In the genomic region with DNA sequence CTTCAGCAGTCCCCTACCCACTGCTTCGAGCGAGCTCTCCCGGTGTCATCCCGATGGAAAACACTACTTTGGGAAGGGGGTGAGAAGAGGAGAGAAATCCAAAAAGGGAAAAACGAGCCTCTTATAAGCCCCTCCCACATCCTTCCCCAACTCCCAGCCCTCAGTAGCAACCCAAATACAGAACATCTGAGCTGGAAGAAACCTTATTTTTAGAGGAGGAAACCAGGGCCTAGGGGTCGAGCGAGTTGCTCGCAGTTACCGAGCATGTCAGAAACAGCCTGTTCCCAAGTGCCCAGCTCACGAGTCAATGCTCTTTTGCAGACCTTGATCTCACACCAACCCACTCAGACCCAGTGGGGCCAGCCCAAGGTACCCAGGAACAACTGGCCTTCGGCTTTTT, we compare ENCODE assay signal across 16 cellular contexts. TPM values are rescaled to one million over a fixed set of nuclear protein-coding genes. Genes with fewer than 3 reads are reported as not detected.
DNase-seq lines count a peak whose midpoint lies in the region; ATAC-seq, FAIRE-seq and TF ChIP-seq lines count a peak whose summit lies in the region.
"Had no signal": no experiment of that assay in that cellular context is flagged by ENCODE, and none has a peak within 500 bp of the region (broad histone marks: within the 10 kb centered on the region; RNA-seq: fewer than 3 reads in every experiment).

No MANE protein-coding gene starts in this region.

- H3K23me2 ChIP-seq in H1 (ENCODE audit: low read depth, low read length), result peaks cover 2% of the 10 kb centered on the region; the same call in 1 of the 2 replicates

- no peaks in the 10 kb centered on the region for H3K27me3 ChIP-seq in BLaER1
- H3K27me3 ChIP-seq in H1 (replicated peaks in 1 of 4; ENCODE audit: control insufficient read depth in 3 of 4, extremely low read depth in 1 of 4, insufficient read depth in 3 of 4, low read length in 3 of 4), result no peaks in the 10 kb centered on the region
- H3K27me3 ChIP-seq in naive thymus-derived CD4-positive, alpha-beta T cell (ENCODE audit: control insufficient read depth in 2 of 2, insufficient read depth in 2 of 2, low read length in 2 of 2), result no peaks in the 10 kb centered on the region
- H3K27me3 ChIP-seq: SJCRH30 had no signal

- peaks cover 22 to 23% of the 10 kb centered on the region in 2 donors for H3K4me1 Mint-ChIP-seq in stimulated activated naive B cell treated with anti-CD40 and anti-IgM and Interleukin-4, amounts not matched to agents 10 μg/mL and 1 μg/mL and 100 μg/mL, for 72 hours
- H3K4me1 Mint-ChIP-seq in activated CD4-positive, alpha-beta T cell treated with anti-CD3 and anti-CD28 coated beads, Interleukin-2, amount 10 ng/mL, durations not matched to agents 7 days and 5 days, result no peaks in the 10 kb centered on the region
- no peaks in the 10 kb centered on the region for H3K4me1 Mint-ChIP-seq in naive thymus-derived CD4-positive, alpha-beta T cell

- H2BK15ac ChIP-seq in H1 (ENCODE audit: low read length), result no peak overlapping the region

- H4K5ac ChIP-seq in H1 (ENCODE audit: insufficient read length, low read depth, low read length), result no peak overlapping the region

- H3K27ac ChIP-seq in BLaER1 (peak overlapping the region; percentile 32; the same call in 1 of the 2 replicates), H1 (ENCODE audit: low read depth, low read length) (no peak overlapping the region)
- H3K27ac ChIP-seq in naive thymus-derived CD4-positive, alpha-beta T cell (ENCODE audit: low read depth, low read length), result no peak overlapping the region
- H3K27ac ChIP-seq: C4-2B, SJCRH30 had no signal

- H3K36me3 ChIP-seq in BLaER1 (no peaks in the 10 kb centered on the region), H1 (ENCODE audit: control insufficient read depth in 2 of 4, insufficient read depth in 4 of 4, low read length in 3 of 4) (peaks cover 0 to 10% (median 1%) of the 10 kb centered on the region in 4 experiments; a peak in 2 of 8 replicates)
- H3K36me3 ChIP-seq in naive thymus-derived CD4-positive, alpha-beta T cell (ENCODE audit: control insufficient read depth in 2 of 3, insufficient read depth in 3 of 3, low read length in 3 of 3), result no peaks in the 10 kb centered on the region
- H3K36me3 ChIP-seq: SJCRH30 had no signal

- no peak for DNase-seq in H1 (ENCODE audit: low read depth in 1 of 2, low spot score in 2 of 2)
- DNase-seq in left ventricle myocardium superior, result no peak
- DNase-seq in stimulated activated naive B cell treated with anti-CD40 and anti-IgM and Interleukin-4, amounts not matched to agents 10 μg/mL and 1 μg/mL and 100 μg/mL, for 72 hours, result no peak
- no peak for DNase-seq in SIG-M5 treated with dmso at 0.1 percent for 504 hours (lab: John Stamatoyannopoulos, UW; ENCODE audit: unreplicated experiment)
- no peak for DNase-seq in activated CD4-positive, alpha-beta T cell treated with anti-CD3 and anti-CD28 coated beads, Interleukin-2, amount 10 ng/mL, durations not matched to agents 7 days and 5 days
- DNase-seq in NCI-H1417 (lab: John Stamatoyannopoulos, UW), result no peak
- DNase-seq in naive thymus-derived CD4-positive, alpha-beta T cell, result no peak
- DNase-seq: EL, H7, MV-4-11, NCI-H1436, NCI-H2029 treated with DMSO at 0.1 percent for 48 hours, NCI-H510A, SJCRH30 had no signal

- no peak overlapping the region for H3K4ac ChIP-seq in H1 (replicated peaks; ENCODE audit: insufficient read length, low read depth, low read length)

- FAIRE-seq in H1 (lab: Jason Lieb, UNC), result no peak

- no peak overlapping the region for H4K91ac ChIP-seq in H1 (replicated peaks; ENCODE audit: insufficient read length, low read length)

- H3K36me3 Mint-ChIP-seq in stimulated activated naive B cell treated with anti-CD40 and anti-IgM and Interleukin-4, amounts not matched to agents 10 μg/mL and 1 μg/mL and 100 μg/mL, for 72 hours, result no peaks in the 10 kb centered on the region
- no peaks in the 10 kb centered on the region for H3K36me3 Mint-ChIP-seq in activated CD4-positive, alpha-beta T cell treated with anti-CD3 and anti-CD28 coated beads, Interleukin-2, amount 10 ng/mL, durations not matched to agents 7 days and 5 days (ENCODE audit: low read depth)
- H3K36me3 Mint-ChIP-seq in naive thymus-derived CD4-positive, alpha-beta T cell, result no peaks in the 10 kb centered on the region

- 91% methylated on average over 11 of the region's 11 CpGs; no CpG with 5 or more reads in 1 of the 2 experiments for WGBS in H1 (ENCODE audit: extremely low coverage in 1 of 2, insufficient coverage in 1 of 2, insufficient read length in 1 of 2, insufficient replicate concordance in 2 of 2, low coverage in 1 of 2, low lambda C conversion rate in 2 of 2, missing lambda C conversion rate in 1 of 2), 2 experiments

- no peak overlapping the region for H3K4me3 Mint-ChIP-seq in stimulated activated naive B cell treated with anti-CD40 and anti-IgM and Interleukin-4, amounts not matched to agents 10 μg/mL and 1 μg/mL and 100 μg/mL, for 72 hours
- H3K4me3 Mint-ChIP-seq in activated CD4-positive, alpha-beta T cell treated with anti-CD3 and anti-CD28 coated beads, Interleukin-2, amount 10 ng/mL, durations not matched to agents 7 days and 5 days, result no peak overlapping the region
- no peak overlapping the region for H3K4me3 Mint-ChIP-seq in naive thymus-derived CD4-positive, alpha-beta T cell

- H3K4me2 ChIP-seq in BLaER1 (peak overlapping the region; percentile 56), H1 (ENCODE audit: insufficient read depth in 1 of 2, low read depth in 2 of 2, low read length in 2 of 2) (no peak overlapping the region)

- no peak overlapping the region for H3K14ac ChIP-seq in H1 (ENCODE audit: insufficient read length)

- H3K79me2 ChIP-seq in H1 (ENCODE audit: control insufficient read depth in 1 of 2, insufficient read depth in 2 of 2, low read length in 2 of 2), result peaks cover 65 to 99% of the 10 kb centered on the region in 2 experiments

- H3K4me3 ChIP-seq in BLaER1 (no peak overlapping the region), H1 (ENCODE audit: extremely low read depth in 1 of 4, insufficient read depth in 2 of 4, low read depth in 3 of 4, low read length in 4 of 4) (no peak overlapping the region)
- no peak overlapping the region for H3K4me3 ChIP-seq in naive thymus-derived CD4-positive, alpha-beta T cell (ENCODE audit: low read length)
- H3K4me3 ChIP-seq: SJCRH30 had no signal

- peaks cover 30% of the 10 kb centered on the region for H3K79me1 ChIP-seq in H1 (ENCODE audit: low read depth, low read length)

- TF ChIP-seq RAD21 in H1 (IDR thresholded peaks at IDR 0.05 in 1 of 2, conservative IDR thresholded peaks at IDR 0.05 in 1 of 2; ENCODE audit: low read depth in 2 of 2, low read length in 2 of 2), result no peak

- H3K9me3 ChIP-seq in BLaER1 (no peaks in the 10 kb centered on the region), H1 (ENCODE audit: insufficient read depth in 2 of 2, low read depth in 1 of 2, low read length in 1 of 2) (no peaks in the 10 kb centered on the region)
- no peaks in the 10 kb centered on the region for H3K9me3 ChIP-seq in naive thymus-derived CD4-positive, alpha-beta T cell (ENCODE audit: control insufficient read depth in 2 of 3, low read length in 3 of 3)
- H3K9me3 ChIP-seq: SJCRH30 had no signal

- no peaks in the 10 kb centered on the region for H4K20me1 ChIP-seq in BLaER1
- peaks cover 36 to 51% of the 10 kb centered on the region in 2 experiments for H4K20me1 ChIP-seq in H1 (replicated peaks in 1 of 2; ENCODE audit: control insufficient read depth in 1 of 2, insufficient read depth in 2 of 2, low read length in 2 of 2)

- peak; percentile 25 for ATAC-seq in left ventricle myocardium superior
- ATAC-seq in stimulated activated naive B cell treated with anti-CD40 and anti-IgM and Interleukin-4, amounts not matched to agents 10 μg/mL and 1 μg/mL and 100 μg/mL, for 72 hours (replicated peaks), result no peak
- ATAC-seq in naive thymus-derived CD4-positive, alpha-beta T cell, result no peak

- no peak overlapping the region for H2AK5ac ChIP-seq in H1 (ENCODE audit: low read depth, low read length)

- H2BK5ac ChIP-seq in H1 (ENCODE audit: low read depth, low read length), result peak overlapping the region; percentile 75

- TF ChIP-seq CTCF in H1 (IDR thresholded peaks at IDR 0.05; ENCODE audit: control extremely low read depth in 1 of 3, insufficient read depth in 1 of 3, low read depth in 1 of 3, low read length in 3 of 3), result no peak

- no peak for TF ChIP-seq EP300 in H1 (IDR thresholded peaks at IDR 0.05; ENCODE audit: borderline replicate concordance in 1 of 2, low read depth in 2 of 2, low read length in 2 of 2)

- no peak overlapping the region for H4K8ac ChIP-seq in H1 (ENCODE audit: extremely low read depth, insufficient read depth, low read length)

- H3K56ac ChIP-seq in H1 (replicated peaks; ENCODE audit: insufficient read length, low read depth, low read length), result no peak overlapping the region

- H3K4me1 ChIP-seq in BLaER1, result peaks cover 79% of the 10 kb centered on the region
- peaks cover 0 to 29% (median 14%) of the 10 kb centered on the region in 4 experiments; a peak in 5 of 7 replicates for H3K4me1 ChIP-seq in H1 (replicated peaks in 1 of 4; ENCODE audit: control insufficient read depth in 3 of 4, insufficient read depth in 4 of 4, low read length in 3 of 4)
- H3K4me1 ChIP-seq in naive thymus-derived CD4-positive, alpha-beta T cell (ENCODE audit: control insufficient read depth in 2 of 2, insufficient read depth in 2 of 2, low read length in 2 of 2), result no peaks in the 10 kb centered on the region
- H3K4me1 ChIP-seq: SJCRH30 had no signal

- no peak overlapping the region for H2BK20ac ChIP-seq in H1 (ENCODE audit: low read length)

- no peak overlapping the region for H2AFZ ChIP-seq in H1 (ENCODE audit: low read length)

- H2BK12ac ChIP-seq in H1 (ENCODE audit: low read depth, low read length), result peak overlapping the region; percentile 55; the same call in 1 of the 2 replicates

- intact Hi-C loops in left ventricle myocardium superior (cut with micrococcal nuclease), result no loop called here
- intact Hi-C loops in naive thymus-derived CD4-positive, alpha-beta T cell (cut with micrococcal nuclease), result no loop called here

- H3K9ac ChIP-seq in BLaER1, result no peak overlapping the region; the same call in 1 of the 2 replicates
- no peak overlapping the region for H3K9ac ChIP-seq in H1 (replicated peaks in 1 of 4; ENCODE audit: extremely low read depth in 1 of 4, low read depth in 3 of 4, low read length in 3 of 4)

- no peaks in the 10 kb centered on the region for H3K27me3 Mint-ChIP-seq in stimulated activated naive B cell treated with anti-CD40 and anti-IgM and Interleukin-4, amounts not matched to agents 10 μg/mL and 1 μg/mL and 100 μg/mL, for 72 hours
- H3K27me3 Mint-ChIP-seq in activated CD4-positive, alpha-beta T cell treated with anti-CD3 and anti-CD28 coated beads, Interleukin-2, amount 10 ng/mL, durations not matched to agents 7 days and 5 days, result no peaks in the 10 kb centered on the region
- H3K27me3 Mint-ChIP-seq in naive thymus-derived CD4-positive, alpha-beta T cell, result peaks cover 0 to 3% (median 0%) of the 10 kb centered on the region in 5 donors

- no peak overlapping the region for H3K23ac ChIP-seq in H1 (ENCODE audit: insufficient read length)

- CTCF ChIA-PET in H1 (lab: Charles Lee; ENCODE audit: partially characterized antibody), result interaction anchor here (1.0 to 46.3 kb wide), 8 partner anchors 11 to 74 kb away, joined by 3 to 883 read pairs (median 4); no protein-coding TSS in a partner anchor
- CTCF ChIA-PET in activated CD4-positive, alpha-beta T cell treated with anti-CD3 and anti-CD28 coated beads, Interleukin-2, amount 10 ng/mL, durations not matched to agents 7 days and 5 days (lab: Charles Lee), result interaction anchor here (0.5 kb wide), 1 partner anchor 9 kb away, joined by 3 read pairs; no protein-coding TSS in a partner anchor
- CTCF ChIA-PET in naive thymus-derived CD4-positive, alpha-beta T cell (lab: Charles Lee), result interaction anchor here (0.7 kb wide), 1 partner anchor 23 kb away, joined by 3 read pairs; no protein-coding TSS in a partner anchor

- H2BK120ac ChIP-seq in H1 (replicated peaks; ENCODE audit: low read depth, low read length), result no peak overlapping the region

- no peak overlapping the region; the same call in 1 of the 2 replicates for H3K18ac ChIP-seq in H1 (ENCODE audit: extremely low read depth, low read length)

- H3K9me3 Mint-ChIP-seq in stimulated activated naive B cell treated with anti-CD40 and anti-IgM and Interleukin-4, amounts not matched to agents 10 μg/mL and 1 μg/mL and 100 μg/mL, for 72 hours, result no peaks in the 10 kb centered on the region
- H3K9me3 Mint-ChIP-seq in activated CD4-positive, alpha-beta T cell treated with anti-CD3 and anti-CD28 coated beads, Interleukin-2, amount 10 ng/mL, durations not matched to agents 7 days and 5 days, result no peaks in the 10 kb centered on the region
- H3K9me3 Mint-ChIP-seq in naive thymus-derived CD4-positive, alpha-beta T cell, result no peaks in the 10 kb centered on the region

- no peak for TF ChIP-seq POLR2A in H1 (IDR thresholded peaks at IDR 0.05; ENCODE audit: control extremely low read depth in 1 of 2, low read depth in 2 of 2, low read length in 2 of 2)

- POLR2A ChIA-PET in H1 (lab: Charles Lee; ENCODE audit: partially characterized antibody), result interaction anchor here (0.9 to 6.1 kb wide), 15 partner anchors 9 to 83 kb away, joined by 3 to 51 read pairs (median 5); a partner anchor contains a TSS
- POLR2A ChIA-PET in activated CD4-positive, alpha-beta T cell treated with anti-CD3 and anti-CD28 coated beads, Interleukin-2, amount 10 ng/mL, durations not matched to agents 7 days and 5 days (lab: Charles Lee), result no interaction called here
- POLR2A ChIA-PET in naive thymus-derived CD4-positive, alpha-beta T cell (lab: Charles Lee), result no interaction called here

- H3K27ac Mint-ChIP-seq in stimulated activated naive B cell treated with anti-CD40 and anti-IgM and Interleukin-4, amounts not matched to agents 10 μg/mL and 1 μg/mL and 100 μg/mL, for 72 hours, result peak overlapping the region; percentile 47
- no peak overlapping the region for H3K27ac Mint-ChIP-seq in activated CD4-positive, alpha-beta T cell treated with anti-CD3 and anti-CD28 coated beads, Interleukin-2, amount 10 ng/mL, durations not matched to agents 7 days and 5 days
- H3K27ac Mint-ChIP-seq in naive thymus-derived CD4-positive, alpha-beta T cell, result no peak overlapping the region

RNA-seq across cellular contexts. Expression of a gene that starts 14.2 kb away (rescaled TPM):
- total RNA-seq in H1 (2021; fragmentation: NEBNext Ultra II Directional; extraction: Animal tissue kit (Norgen Biotek cat#: 25700)), result 238 and 243 TPM in 2 replicates
- polyA plus RNA-seq in H1 (2011; rRNA removed), result 55.8 and 104 TPM in 2 replicates
- polyA plus RNA-seq in H1 (2011; cell fraction: cytosol; rRNA removed), result 31.2 TPM
- 88.9 TPM for polyA plus RNA-seq in H1 (2011; cell fraction: nucleus; rRNA removed)
- 145 to 173 TPM (median 167 TPM) in 4 replicates for polyA plus RNA-seq in H1 (2012, experiment 1 of 2)
- polyA plus RNA-seq in H1 (2012, experiment 2 of 2), result 212 TPM
- polyA plus RNA-seq in H1 (2013, experiment 1 of 2), result 218 TPM
- 220 TPM for polyA plus RNA-seq in H1 (2013, experiment 2 of 2)
- 28.4 and 38.8 TPM in 2 replicates for polyA minus RNA-seq in H1 (2011; rRNA and poly(A)+ RNA removed)
- 90.8 TPM for polyA minus RNA-seq in H1 (2011; cell fraction: cytosol; rRNA and poly(A)+ RNA removed)
- polyA minus RNA-seq in H1 (2011; cell fraction: nucleus; rRNA and poly(A)+ RNA removed), result 44.7 TPM
- total RNA-seq in left ventricle myocardium superior, result 213 TPM
- total RNA-seq in activated CD4-positive, alpha-beta T cell treated with anti-CD3 and anti-CD28 coated beads, Interleukin-2, amount 10 ng/mL, durations not matched to agents 7 days and 5 days, result under 1 TPM in 1 of 2 experiments, not detected in 1; 0.10 TPM
- total RNA-seq in naive thymus-derived CD4-positive, alpha-beta T cell, result 1 to 10 TPM in 1 of 5 experiments, not detected in 4; 1.2 TPM
- polyA plus RNA-seq in naive thymus-derived CD4-positive, alpha-beta T cell, result not detected

Comparison
In these comparisons a context has a peak if more than half of its experiments do, and no peak if none do; other contexts are left out.
1. RNA of a gene that starts 14.2 kb away (total RNA-seq): 238 to 243 TPM in H1 and 213 TPM in left ventricle myocardium superior (single experiment); 0.10 TPM in activated CD4-positive, alpha-beta T cell treated with anti-CD3 and anti-CD28 coated beads, Interleukin-2, amount 10 ng/mL, durations not matched to agents 7 days and 5 days and 1.2 TPM in naive thymus-derived CD4-positive, alpha-beta T cell; every median in the first group is over 10 times any median in the second.